8 cellular contexts compared by ENCODE assay signal in genomic region chr5:112921031-112921832, GRCh38. TPM values are rescaled to one million over a fixed set of nuclear protein-coding genes. Genes with fewer than 3 reads are reported as not detected.
A peak's percentile ranks its signal among the peaks of the same experiment; 100 is the strongest.
DNase-seq lines count a peak whose midpoint lies in the region; ATAC-seq and TF ChIP-seq lines count a peak whose summit lies in the region.

No MANE protein-coding gene starts in this region.

- peak overlapping the region; percentile 93 for H3K9ac ChIP-seq in fibroblast of lung (ENCODE audit: insufficient read depth, low read length)

- DNase-seq in COLO668 (lab: John Stamatoyannopoulos, UW; ENCODE audit: unreplicated experiment) = peak; percentile 62
- peak; percentile 79 for DNase-seq in OCI-M1 (lab: John Stamatoyannopoulos, UW)
- DNase-seq in activated T-helper 2 cell treated with anti-CD3 and anti-CD28 coated beads, Interferon-gamma antibody, Interleukin-2, Interleukin-4, amounts not matched to agents 10 μg/mL and 5 μg/mL and 100 μg/mL, durations not matched to agents 14 hours and 24 hours and 36 hours (ENCODE audit: low spot score) = peak; percentile 42
- DNase-seq in fibroblast of lung (ENCODE audit: low read depth in 2 of 2) = peak; percentile 63 to 70
- peak; percentile 62 for DNase-seq in naive B cell
- peak; percentile 73 for DNase-seq in stomach

- H3K36me3 ChIP-seq in fibroblast of lung (ENCODE audit: control insufficient read depth, insufficient read depth, low read length) = peaks cover 6% of the 10 kb centered on the region
- H3K36me3 ChIP-seq in stomach = peaks cover 11 to 38% (median 33%) of the 10 kb centered on the region in 4 donors

- H3K27ac Mint-ChIP-seq in activated T-helper 2 cell treated with anti-CD3 and anti-CD28 coated beads, Interferon-gamma antibody, Interleukin-2, Interleukin-4, amounts not matched to agents 10 μg/mL and 5 μg/mL and 100 μg/mL, durations not matched to agents 14 hours and 24 hours and 36 hours = peak overlapping the region; percentile 74
- peak overlapping the region in 5 of 6 donors; percentile 26 to 92 (median 84) for H3K27ac Mint-ChIP-seq in naive B cell

- H3K27me3 Mint-ChIP-seq in activated T-helper 2 cell treated with anti-CD3 and anti-CD28 coated beads, Interferon-gamma antibody, Interleukin-2, Interleukin-4, amounts not matched to agents 10 μg/mL and 5 μg/mL and 100 μg/mL, durations not matched to agents 14 hours and 24 hours and 36 hours (ENCODE audit: low read depth) = no peaks in the 10 kb centered on the region
- no peaks in the 10 kb centered on the region for H3K27me3 Mint-ChIP-seq in naive B cell

- H3K4me1 Mint-ChIP-seq in activated T-helper 2 cell treated with anti-CD3 and anti-CD28 coated beads, Interferon-gamma antibody, Interleukin-2, Interleukin-4, amounts not matched to agents 10 μg/mL and 5 μg/mL and 100 μg/mL, durations not matched to agents 14 hours and 24 hours and 36 hours (ENCODE audit: low read depth) = peaks cover 62% of the 10 kb centered on the region
- H3K4me1 Mint-ChIP-seq in naive B cell = peaks cover 44 to 85% (median 61%) of the 10 kb centered on the region in 3 donors

- H3K27me3 ChIP-seq in fibroblast of lung (ENCODE audit: control insufficient read depth, insufficient read depth, low read length) = no peaks in the 10 kb centered on the region
- no peaks in the 10 kb centered on the region for H3K27me3 ChIP-seq in stomach

- H3K79me2 ChIP-seq in fibroblast of lung (ENCODE audit: control insufficient read depth, insufficient read depth, low read length) = peaks cover 30% of the 10 kb centered on the region

- ATAC-seq in GM19463 (IDR thresholded peaks at IDR 0.05; ENCODE audit: unreplicated experiment) = peak; percentile 43
- peak; percentile 27 for ATAC-seq in HG03565 (IDR thresholded peaks at IDR 0.05; ENCODE audit: unreplicated experiment)
- peak; percentile 40 to 41 for ATAC-seq in naive B cell (ENCODE audit: low read depth in 2 of 2)

- no peak for TF ChIP-seq POLR2A in stomach (IDR thresholded peaks at IDR 0.05)

- WGBS in stomach, 5 donors = 0 to 3% (median 0%) methylated on average over 22 to 66 of the region's 68 CpGs

- H3K4me3 Mint-ChIP-seq in activated T-helper 2 cell treated with anti-CD3 and anti-CD28 coated beads, Interferon-gamma antibody, Interleukin-2, Interleukin-4, amounts not matched to agents 10 μg/mL and 5 μg/mL and 100 μg/mL, durations not matched to agents 14 hours and 24 hours and 36 hours (ENCODE audit: low read depth) = peak overlapping the region; percentile 93
- H3K4me3 Mint-ChIP-seq in naive B cell = peak overlapping the region; percentile 77 to 98 (median 90)

- TF ChIP-seq CTCF in fibroblast of lung (conservative IDR thresholded peaks at IDR 0.05 in 1 of 2, IDR thresholded peaks at IDR 0.05 in 1 of 2; ENCODE audit: low read depth in 1 of 2, low read length in 2 of 2) (no peak), stomach (IDR thresholded peaks at IDR 0.05) (no peak)

- H3K4me1 ChIP-seq in fibroblast of lung (ENCODE audit: control insufficient read depth, extremely low read depth, insufficient read depth, low read length) = peaks cover 10% of the 10 kb centered on the region
- peaks cover 51 to 63% (median 60%) of the 10 kb centered on the region in 4 donors for H3K4me1 ChIP-seq in stomach

- H3K36me3 Mint-ChIP-seq in activated T-helper 2 cell treated with anti-CD3 and anti-CD28 coated beads, Interferon-gamma antibody, Interleukin-2, Interleukin-4, amounts not matched to agents 10 μg/mL and 5 μg/mL and 100 μg/mL, durations not matched to agents 14 hours and 24 hours and 36 hours (ENCODE audit: low read depth) = peaks cover 47% of the 10 kb centered on the region
- H3K36me3 Mint-ChIP-seq in naive B cell = peaks cover under 1 to 18% of the 10 kb centered on the region in 2 donors

- H3K9me3 ChIP-seq in fibroblast of lung (ENCODE audit: control insufficient read depth, insufficient read depth, low read depth, low read length) (no peaks in the 10 kb centered on the region), stomach (no peaks in the 10 kb centered on the region)

- H3K4me2 ChIP-seq in fibroblast of lung (ENCODE audit: extremely low read depth, insufficient read depth, low read length) = peak overlapping the region; percentile 98

- H3K27ac ChIP-seq in fibroblast of lung (ENCODE audit: insufficient read depth, low read length) (peak overlapping the region; percentile 92), stomach (peak overlapping the region; percentile 95 to 99 (median 99))

- no peaks in the 10 kb centered on the region for H4K20me1 ChIP-seq in fibroblast of lung (ENCODE audit: control insufficient read depth, extremely low read depth, insufficient read depth, low read length)

- H2AFZ ChIP-seq in fibroblast of lung (ENCODE audit: low read length) = peak overlapping the region; percentile 90

- H3K9me3 Mint-ChIP-seq in activated T-helper 2 cell treated with anti-CD3 and anti-CD28 coated beads, Interferon-gamma antibody, Interleukin-2, Interleukin-4, amounts not matched to agents 10 μg/mL and 5 μg/mL and 100 μg/mL, durations not matched to agents 14 hours and 24 hours and 36 hours = no peaks in the 10 kb centered on the region
- H3K9me3 Mint-ChIP-seq in naive B cell = no peaks in the 10 kb centered on the region

- H3K4me3 ChIP-seq in fibroblast of lung (replicated peaks in 1 of 4; ENCODE audit: control extremely low read depth in 1 of 4, insufficient read depth in 1 of 4, low read depth in 3 of 4, low read length in 4 of 4) (peak overlapping the region; percentile 77 to 94 (median 87)), stomach (peak overlapping the region; percentile 66 to 100 (median 96))

- intact Hi-C loops in activated T-helper 2 cell treated with anti-CD3 and anti-CD28 coated beads, Interferon-gamma antibody, Interleukin-2, Interleukin-4, amounts not matched to agents 10 μg/mL and 5 μg/mL and 100 μg/mL, durations not matched to agents 14 hours and 24 hours and 36 hours (cut with micrococcal nuclease) = loop anchor here (5.0 kb wide), 1 partner anchor 1829 kb away; the partner anchor contains the start of gene WDR36
- intact Hi-C loops in stomach (cut with DNase I; ENCODE audit: low total_unique reads) = no loop called here

- TF ChIP-seq EP300 in stomach (IDR thresholded peaks at IDR 0.05) = no peak

RNA-seq across cellular contexts. Expression of gene REEP5, which starts 0.8 kb away (rescaled TPM):
- 83.4 and 85.6 TPM in 2 replicates for total RNA-seq in activated T-helper 2 cell treated with anti-CD3 and anti-CD28 coated beads, Interferon-gamma antibody, Interleukin-2, Interleukin-4, amounts not matched to agents 10 μg/mL and 5 μg/mL and 100 μg/mL, durations not matched to agents 14 hours and 24 hours and 36 hours
- total RNA-seq in fibroblast of lung = 54.7 and 56.8 TPM in 2 replicates
- polyA plus RNA-seq in fibroblast of lung = 105 and 111 TPM in 2 replicates
- 76.4 and 81.3 TPM in 2 replicates for polyA plus RNA-seq in fibroblast of lung (2012)
- polyA minus RNA-seq in fibroblast of lung (ENCODE audit: low replicate concordance) = 255 and 273 TPM in 2 replicates
- polyA plus RNA-seq in naive B cell (ENCODE audit: low read depth in 6 of 6) = 100 to 1,000 TPM in 3 of 6 donors, 10 to 100 TPM in 3; 92.3 to 138 (median 101) TPM
- 100 to 1,000 TPM in 1 of 5 donors, 10 to 100 TPM in 4; 18.8 to 102 (median 65.9) TPM for total RNA-seq in stomach
- 10 to 100 TPM; 24.7 to 45.0 (median 35.7) TPM for polyA plus RNA-seq in stomach

RNA-seq across cellular contexts. Expression of gene DCP2, which starts 55.4 kb away (rescaled TPM):
- total RNA-seq in activated T-helper 2 cell treated with anti-CD3 and anti-CD28 coated beads, Interferon-gamma antibody, Interleukin-2, Interleukin-4, amounts not matched to agents 10 μg/mL and 5 μg/mL and 100 μg/mL, durations not matched to agents 14 hours and 24 hours and 36 hours = 81.6 and 84.1 TPM in 2 replicates
- total RNA-seq in fibroblast of lung (19.5 and 20.5 TPM in 2 replicates), stomach (10 to 100 TPM in 3 of 5 donors, 1 to 10 TPM in 2; 5.5 to 61.3 (median 26.8) TPM)
- polyA plus RNA-seq in fibroblast of lung (7.9 and 8.9 TPM in 2 replicates), naive B cell (ENCODE audit: low read depth in 6 of 6) (10 to 100 TPM; 35.4 to 72.0 (median 60.3) TPM), stomach (1 to 10 TPM; 5.3 to 7.9 (median 6.2) TPM)
- 7.7 and 7.9 TPM in 2 replicates for polyA plus RNA-seq in fibroblast of lung (2012)
- polyA minus RNA-seq in fibroblast of lung (ENCODE audit: low replicate concordance) = 5.2 and 11.1 TPM in 2 replicates

Comparison
In these comparisons a context has a peak if more than half of its experiments do, and no peak if none do; other contexts are left out.
1. Peak in every context shown above with its lines: DNase-seq, ATAC-seq, H3K4me3 ChIP-seq and H3K27ac ChIP-seq.